In genomic region chr7:88845091-88845490, GRCh38 we compare ENCODE assay signal across 4 cellular contexts. TPM values are rescaled to one million over a fixed set of nuclear protein-coding genes. Genes with fewer than 3 reads are reported as not detected.
"Had no signal": no experiment of that assay in that cellular context is flagged by ENCODE, and none has a peak within 500 bp of the region (broad histone marks: within the 10 kb centered on the region; RNA-seq: fewer than 3 reads in every experiment).

No MANE protein-coding gene starts in this region.

- DNase-seq: GDM1, GF-D8 had no signal

- H3K4me3 ChIP-seq: GM12878 had no signal

- ATAC-seq: GM12878 had no signal

RNA-seq across cellular contexts. Expression of gene TEX47, which starts 49.6 kb away (rescaled TPM):
- total RNA-seq: G401, GM12878 had no signal
- polyA plus RNA-seq: GM12878 had no signal
